Comparison of ENCODE assay signal across 8 cellular contexts in the genomic region with DNA sequence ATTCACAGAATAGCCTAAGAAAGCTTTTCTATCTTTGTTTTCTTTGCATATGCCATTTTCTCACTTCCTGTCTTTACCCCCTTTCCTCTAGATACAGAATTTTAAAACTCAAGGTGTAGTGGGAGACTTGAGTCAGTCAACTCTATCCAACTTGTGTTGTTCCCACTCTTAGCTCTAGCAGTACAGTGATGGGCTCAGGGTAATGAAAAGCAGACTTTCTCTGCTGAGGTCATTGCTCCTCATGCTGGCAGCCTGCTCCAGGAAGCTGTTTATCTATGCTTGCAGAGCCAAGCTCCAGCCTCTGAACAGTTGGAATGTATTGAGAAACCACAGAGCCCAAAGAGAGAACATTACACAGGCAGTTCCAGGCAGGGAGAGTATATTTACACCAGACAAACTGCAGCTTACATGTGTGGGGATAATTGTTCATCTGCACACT.
DNase-seq lines count a peak whose midpoint lies in the region; ATAC-seq and TF ChIP-seq lines count a peak whose summit lies in the region.

No MANE protein-coding gene starts in this region.

- H3K4me1 Mint-ChIP-seq in effector memory CD8-positive, alpha-beta T cell (ENCODE audit: low read depth in 2 of 2): no peaks in the 10 kb centered on the region

- H3K9me3 ChIP-seq in muscle layer of colon (ENCODE audit: low read length): no peaks in the 10 kb centered on the region

- no peak for TF ChIP-seq CTCF in AG09319 (IDR thresholded peaks at IDR 0.05; ENCODE audit: low read depth, low read length)

- no peaks in the 10 kb centered on the region for H3K36me3 ChIP-seq in muscle layer of colon (ENCODE audit: insufficient read depth, low read length)

- no peaks in the 10 kb centered on the region for H3K9me3 Mint-ChIP-seq in effector memory CD8-positive, alpha-beta T cell

- H3K27me3 ChIP-seq in muscle layer of colon (ENCODE audit: control insufficient read depth in 1 of 2, insufficient read depth in 2 of 2, low read length in 2 of 2): no peaks in the 10 kb centered on the region

- H3K9ac ChIP-seq in muscle layer of colon (ENCODE audit: low read length): no peak overlapping the region

- H3K36me3 Mint-ChIP-seq in effector memory CD8-positive, alpha-beta T cell (ENCODE audit: insufficient read depth): no peaks in the 10 kb centered on the region

- H3K4me3 Mint-ChIP-seq in effector memory CD8-positive, alpha-beta T cell: no peak overlapping the region

- H3K4me1 ChIP-seq in muscle layer of colon (ENCODE audit: insufficient read depth, low read length): peaks cover 38% of the 10 kb centered on the region

- H3K27ac ChIP-seq in muscle layer of colon (ENCODE audit: low read depth, low read length): peak overlapping the region; percentile 84

- no peaks in the 10 kb centered on the region for H3K27me3 Mint-ChIP-seq in effector memory CD8-positive, alpha-beta T cell

- peak; percentile 47 for ATAC-seq in HG02884 (IDR thresholded peaks at IDR 0.05; ENCODE audit: unreplicated experiment)
- peak; percentile 59 for ATAC-seq in esophagus mucosa
- no peak for ATAC-seq in GM21447 (IDR thresholded peaks at IDR 0.05; ENCODE audit: unreplicated experiment)
- ATAC-seq in effector memory CD8-positive, alpha-beta T cell (replicated peaks): no peak
- no peak for ATAC-seq in HG02678 (IDR thresholded peaks at IDR 0.05; ENCODE audit: unreplicated experiment)

- H3K27ac Mint-ChIP-seq in effector memory CD8-positive, alpha-beta T cell: no peak overlapping the region

- DNase-seq in AG09319 (ENCODE audit: extremely low read depth, low read depth) (peak; percentile 92), RPMI8226 (peak; percentile 70)
- DNase-seq in effector memory CD8-positive, alpha-beta T cell: no peak

- H3K4me3 ChIP-seq in muscle layer of colon (ENCODE audit: low read depth in 1 of 2, low read length in 2 of 2): no peak overlapping the region

Comparison
In these comparisons a context has a peak if more than half of its experiments do, and no peak if none do; other contexts are left out.
1. DNase-seq: peak in AG09319 (single experiment) and RPMI8226 (single experiment); none in effector memory CD8-positive, alpha-beta T cell (0 of 3).
2. ATAC-seq: peak in HG02884 (single experiment) and esophagus mucosa (single experiment); none in GM21447 (single experiment), effector memory CD8-positive, alpha-beta T cell (single experiment) and HG02678 (single experiment).